Comparison of ENCODE assay signal across 8 cellular contexts in the genomic region with DNA sequence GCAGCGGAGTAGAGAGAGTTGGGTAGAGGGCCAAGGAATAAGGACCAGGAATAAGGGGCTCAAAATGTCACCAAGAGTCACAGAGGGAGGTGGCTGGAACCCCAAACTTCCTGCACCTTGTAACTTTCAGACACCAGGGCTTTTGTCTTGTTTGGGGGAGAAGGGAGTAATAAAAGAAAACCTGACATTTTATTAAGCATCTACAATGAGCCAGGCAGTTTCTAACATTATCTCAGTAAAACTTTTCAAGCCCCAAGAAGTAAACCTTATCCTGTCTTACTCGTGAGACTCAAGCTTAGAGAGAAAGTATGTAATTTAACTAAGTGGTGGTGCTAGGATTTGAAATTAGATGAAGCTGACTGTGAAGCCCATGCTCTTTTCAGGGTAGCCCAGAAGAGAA. TPM values are rescaled to one million over a fixed set of nuclear protein-coding genes. Genes with fewer than 3 reads are reported as not detected.
A peak's percentile ranks its signal among the peaks of the same experiment; 100 is the strongest.
DNase-seq lines count a peak whose midpoint lies in the region; ATAC-seq and TF ChIP-seq lines count a peak whose summit lies in the region.

No MANE protein-coding gene starts in this region.

- H3K36me3 Mint-ChIP-seq in T-helper 17 cell (ENCODE audit: low read depth): peaks cover 3% of the 10 kb centered on the region

- no peak overlapping the region for H2AFZ ChIP-seq in fibroblast of lung (ENCODE audit: low read length)

- H3K4me3 Mint-ChIP-seq in T-helper 17 cell: peak overlapping the region; percentile 93

- ATAC-seq in T-helper 17 cell: no peak

- H3K4me2 ChIP-seq in fibroblast of lung (ENCODE audit: extremely low read depth, insufficient read depth, low read length): peak overlapping the region; percentile 45

- H3K79me2 ChIP-seq in fibroblast of lung (ENCODE audit: control insufficient read depth, insufficient read depth, low read length): no peaks in the 10 kb centered on the region

- H3K9ac ChIP-seq in ES-I3 (ENCODE audit: low read depth, low read length): peak overlapping the region; percentile 89; the same call in 1 of the 2 replicates
- no peak overlapping the region for H3K9ac ChIP-seq in fibroblast of lung (ENCODE audit: insufficient read depth, low read length)

- peak overlapping the region in 1 of 4 experiments; percentile 73 for H3K4me3 ChIP-seq in fibroblast of lung (replicated peaks in 1 of 4; ENCODE audit: control extremely low read depth in 1 of 4, insufficient read depth in 1 of 4, low read depth in 3 of 4, low read length in 4 of 4)
- H3K4me3 ChIP-seq in sigmoid colon: no peak overlapping the region

- no peak for TF ChIP-seq POLR2A in sigmoid colon (IDR thresholded peaks at IDR 0.05)

- DNase-seq in T-helper 17 cell: no peak
- DNase-seq in fibroblast of lung (ENCODE audit: low read depth in 2 of 2): no peak
- DNase-seq in sigmoid colon: no peak
- no peak for DNase-seq in NCI-H1436 (lab: John Stamatoyannopoulos, UW)
- no peak for DNase-seq in NCI-H446 (lab: John Stamatoyannopoulos, UW)
- no peak for DNase-seq in NCI-H2081 treated with DMSO at 0.1 percent for 48 hours (lab: John Stamatoyannopoulos, UW)
- DNase-seq in posterior vena cava (ENCODE audit: low spot score): no peak

- peaks cover 42% of the 10 kb centered on the region for H3K4me1 Mint-ChIP-seq in T-helper 17 cell

- H3K4me1 ChIP-seq in ES-I3 (ENCODE audit: insufficient read depth, low read length) (peaks cover 12% of the 10 kb centered on the region), fibroblast of lung (ENCODE audit: control insufficient read depth, extremely low read depth, insufficient read depth, low read length) (peaks cover 7% of the 10 kb centered on the region), sigmoid colon (peaks cover 0 to 46% (median 39%) of the 10 kb centered on the region in 4 donors)

- H3K27me3 ChIP-seq in fibroblast of lung (ENCODE audit: control insufficient read depth, insufficient read depth, low read length) (no peaks in the 10 kb centered on the region), sigmoid colon (no peaks in the 10 kb centered on the region)

- H4K20me1 ChIP-seq in fibroblast of lung (ENCODE audit: control insufficient read depth, extremely low read depth, insufficient read depth, low read length): no peaks in the 10 kb centered on the region

- peak overlapping the region; percentile 92 for H3K27ac Mint-ChIP-seq in T-helper 17 cell

- 83 to 89% methylated on average over 2 of the region's 2 CpGs for WGBS in sigmoid colon, 2 donors

- TF ChIP-seq CTCF in fibroblast of lung (conservative IDR thresholded peaks at IDR 0.05 in 1 of 2, IDR thresholded peaks at IDR 0.05 in 1 of 2; ENCODE audit: low read depth in 1 of 2, low read length in 2 of 2) (no peak), sigmoid colon (IDR thresholded peaks at IDR 0.05) (no peak)

- intact Hi-C loops in sigmoid colon (cut with DNase I) (loop anchor here (5.0 to 10.0 kb wide), 6 partner anchors 160 to 1880 kb away; a partner anchor contains a TSS), posterior vena cava (cut with DNase I) (no loop called here)

- H3K27me3 Mint-ChIP-seq in T-helper 17 cell: no peaks in the 10 kb centered on the region

- H3K9me3 ChIP-seq in ES-I3 (ENCODE audit: control insufficient read depth, insufficient read depth, low read length) (no peaks in the 10 kb centered on the region), T-helper 17 cell (ENCODE audit: control insufficient read depth, low read length, poor library complexity, severe bottlenecking) (no peaks in the 10 kb centered on the region), fibroblast of lung (ENCODE audit: control insufficient read depth, insufficient read depth, low read depth, low read length) (no peaks in the 10 kb centered on the region), sigmoid colon (no peaks in the 10 kb centered on the region)

- no peak for TF ChIP-seq EP300 in sigmoid colon (IDR thresholded peaks at IDR 0.05)

- no peak overlapping the region for H3K27ac ChIP-seq in fibroblast of lung (ENCODE audit: insufficient read depth, low read length)
- H3K27ac ChIP-seq in sigmoid colon: peak overlapping the region; percentile 80 to 85 (median 81)

- H3K36me3 ChIP-seq in ES-I3 (ENCODE audit: insufficient read depth, low read length): peaks cover 10% of the 10 kb centered on the region
- H3K36me3 ChIP-seq in fibroblast of lung (ENCODE audit: control insufficient read depth, insufficient read depth, low read length): peaks cover 9% of the 10 kb centered on the region
- peaks cover 0 to 26% (median 16%) of the 10 kb centered on the region in 4 donors for H3K36me3 ChIP-seq in sigmoid colon

RNA-seq across cellular contexts. Expression of a gene that starts 0.8 kb away (rescaled TPM):
- total RNA-seq in T-helper 17 cell: 10 to 100 TPM; 36.6 to 41.3 TPM
- 34.9 and 40.0 TPM in 2 replicates for total RNA-seq in fibroblast of lung
- polyA plus RNA-seq in fibroblast of lung: 22.1 and 24.3 TPM in 2 replicates
- polyA plus RNA-seq in fibroblast of lung (2012): 14.2 and 15.1 TPM in 2 replicates
- polyA minus RNA-seq in fibroblast of lung (ENCODE audit: low replicate concordance): 168 and 407 TPM in 2 replicates
- 10 to 100 TPM; 18.6 to 28.5 (median 25.3) TPM for total RNA-seq in sigmoid colon
- polyA plus RNA-seq in sigmoid colon: 10 to 100 TPM in 1 of 3 donors, 1 to 10 TPM in 2; 6.0 to 22.6 (median 9.2) TPM
- total RNA-seq in posterior vena cava: 10 to 100 TPM; 27.4 to 28.5 TPM

RNA-seq across cellular contexts. Expression of a gene that starts 27.1 kb away (rescaled TPM):
- total RNA-seq in T-helper 17 cell: 1 to 10 TPM; 1.5 to 1.6 TPM
- total RNA-seq in fibroblast of lung: under 0.01 TPM in 2 replicates
- not detected in 2 replicates for polyA plus RNA-seq in fibroblast of lung
- not detected in 2 replicates for polyA plus RNA-seq in fibroblast of lung (2012)
- polyA minus RNA-seq in fibroblast of lung (ENCODE audit: low replicate concordance): 0.08 TPM in 1 of 2 replicates, not detected in the other
- total RNA-seq in sigmoid colon: under 1 TPM in 1 of 4 donors, not detected in 3; under 0.01 TPM
- under 1 TPM in 1 of 3 donors, not detected in 2; 0.29 TPM for polyA plus RNA-seq in sigmoid colon
- total RNA-seq in posterior vena cava: under 1 TPM in 1 of 2 donors, not detected in 1; 0.05 TPM
